23 cellular contexts compared by ENCODE assay signal in the genomic region with DNA sequence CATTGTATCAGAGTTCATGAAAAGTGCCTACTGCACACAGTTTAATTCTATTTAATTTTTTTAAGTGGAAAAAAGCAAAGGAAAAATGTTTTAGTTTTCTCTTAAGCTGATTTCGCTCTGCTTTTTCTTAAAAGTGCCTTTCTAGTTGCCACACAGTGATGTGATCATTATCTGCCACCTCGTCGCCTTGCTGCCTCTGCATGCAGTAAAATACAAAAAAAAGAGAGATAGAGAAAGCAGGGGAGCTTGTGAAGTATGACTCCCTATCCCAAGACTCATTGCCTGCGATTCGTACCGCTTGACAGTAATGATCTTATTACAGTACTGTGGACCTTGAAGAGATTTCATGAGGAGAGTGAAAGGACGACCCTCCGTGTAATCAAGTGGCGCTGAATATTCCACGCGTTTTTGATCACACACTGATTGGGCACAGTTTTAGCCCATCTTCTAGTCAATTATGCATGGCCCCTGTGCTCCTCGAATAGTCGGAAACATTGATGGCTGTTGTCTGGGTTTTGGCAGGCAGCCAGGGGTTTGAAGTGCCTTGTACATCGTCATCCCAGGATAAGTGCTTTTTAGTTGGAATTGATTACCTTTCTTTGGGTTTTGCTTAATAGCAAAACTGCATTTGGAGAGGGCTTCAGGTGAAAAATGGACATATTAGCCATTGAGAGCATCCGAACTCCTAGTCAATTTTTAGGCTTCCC.
DNase-seq lines count a peak whose midpoint lies in the region; ATAC-seq, FAIRE-seq and TF ChIP-seq lines count a peak whose summit lies in the region.
"Had no signal": no experiment of that assay in that cellular context is flagged by ENCODE, and none has a peak within 500 bp of the region (broad histone marks: within the 10 kb centered on the region; RNA-seq: fewer than 3 reads in every experiment).

No MANE protein-coding gene starts in this region.

- in situ Hi-C loops in K562 (cut with MboI) = no loop called here

- POLR2A ChIA-PET in HEK293 (lab: Yijun Ruan, JAX) (no interaction called here), K562 (lab: Yijun Ruan, JAX) (interaction anchor here (0.5 kb wide), 1 partner anchor 220 kb away, joined by 3 read pairs; no protein-coding TSS in a partner anchor)

- no peak overlapping the region for H3K4me2 ChIP-seq in K562 (ENCODE audit: insufficient read depth, low read length)

- no peaks in the 10 kb centered on the region for H3K36me3 Mint-ChIP-seq in activated CD4-positive, alpha-beta T cell treated with anti-CD3 and anti-CD28 coated beads, Interleukin-2, amount 10 ng/mL, durations not matched to agents 24 days and 14 days (ENCODE audit: low read depth)
- H3K36me3 Mint-ChIP-seq: activated naive CD8-positive, alpha-beta T cell treated with anti-CD3 and anti-CD28 coated beads, Interleukin-2, amount 10 ng/mL, durations not matched to agents 7 days and 5 days; CD4-positive, CD25-positive, alpha-beta regulatory T cell had no signal

- H3K9me3 ChIP-seq in HEK293 (ENCODE audit: control insufficient read depth, insufficient read depth, low read depth, low read length) (no peaks in the 10 kb centered on the region), K562 (replicated peaks; ENCODE audit: control insufficient read depth, insufficient read depth, low read depth, low read length) (no peaks in the 10 kb centered on the region)
- H3K9me3 ChIP-seq: esophagus muscularis mucosa, sigmoid colon, vagina had no signal

- no TSS peak for BruUV-seq in K562 (replicated peaks; lab: Mats Ljungman, UMichigan)

- H3K9me3 Mint-ChIP-seq in activated CD4-positive, alpha-beta T cell treated with anti-CD3 and anti-CD28 coated beads, Interleukin-2, amount 10 ng/mL, durations not matched to agents 24 days and 14 days = no peaks in the 10 kb centered on the region
- H3K9me3 Mint-ChIP-seq: activated naive CD8-positive, alpha-beta T cell treated with anti-CD3 and anti-CD28 coated beads, Interleukin-2, amount 10 ng/mL, durations not matched to agents 7 days and 5 days; activated T-helper 17 cell treated with anti-CD3 and anti-CD28 coated beads, Interleukin-2, amount 50 U/mL, for 72 hours had no signal

- peaks cover 4% of the 10 kb centered on the region for H3K27me3 Mint-ChIP-seq in activated CD4-positive, alpha-beta T cell treated with anti-CD3 and anti-CD28 coated beads, Interleukin-2, amount 10 ng/mL, durations not matched to agents 24 days and 14 days
- H3K27me3 Mint-ChIP-seq: activated naive CD8-positive, alpha-beta T cell treated with anti-CD3 and anti-CD28 coated beads, Interleukin-2, amount 10 ng/mL, durations not matched to agents 7 days and 5 days; CD4-positive, CD25-positive, alpha-beta regulatory T cell; effector memory CD8-positive, alpha-beta T cell had no signal

- H3K4me1 ChIP-seq in HEK293 (ENCODE audit: control insufficient read depth, insufficient read depth, low read length) (no peaks in the 10 kb centered on the region), K562 (replicated peaks in 1 of 2; ENCODE audit: control insufficient read depth in 2 of 2, insufficient read depth in 2 of 2, low read length in 2 of 2) (no peaks in the 10 kb centered on the region)
- H3K4me1 ChIP-seq: esophagus muscularis mucosa, parathyroid adenoma, vagina had no signal

- no peaks in the 10 kb centered on the region for H3K79me2 ChIP-seq in K562 (ENCODE audit: control insufficient read depth, insufficient read depth, low read length)
- H3K79me2 ChIP-seq: parathyroid adenoma had no signal

- peak; percentile 43 for DNase-seq in Ammon's horn (ENCODE audit: low spot score)
- peak; percentile 54 for DNase-seq in NCI-H2107 (lab: John Stamatoyannopoulos, UW)
- DNase-seq in K562 (ENCODE audit: extremely low read depth in 1 of 4, low spot score in 3 of 4) = no peak
- no peak for DNase-seq in activated CD4-positive, alpha-beta T cell treated with anti-CD3 and anti-CD28 coated beads, Interleukin-2, amount 10 ng/mL, durations not matched to agents 24 days and 14 days
- DNase-seq: activated CD4-positive, alpha-beta T cell treated with anti-CD3 and anti-CD28 coated beads, Interleukin-2, amount 50 U/mL, for 1 hour; activated naive CD8-positive, alpha-beta T cell treated with anti-CD3 and anti-CD28 coated beads, Interleukin-2, amount 10 ng/mL, durations not matched to agents 7 days and 5 days; CD4-positive, CD25-positive, alpha-beta regulatory T cell; DMS53; effector memory CD8-positive, alpha-beta T cell; Karpas-422; NCI-H526; sigmoid colon; T-helper 17 cell had no signal

- H3K4me3 ChIP-seq in HEK293 (ENCODE audit: low read depth, low read length) (no peak overlapping the region), K562 (no peak overlapping the region)
- H3K4me3 ChIP-seq: esophagus muscularis mucosa, sigmoid colon, vagina had no signal

- H3K27me3 ChIP-seq in K562 (ENCODE audit: control insufficient read depth in 2 of 2, insufficient read depth in 2 of 2, low read length in 2 of 2) = no peaks in the 10 kb centered on the region
- H3K27me3 ChIP-seq: esophagus muscularis mucosa, sigmoid colon, vagina had no signal

- H4K20me1 ChIP-seq in K562 (replicated peaks; ENCODE audit: control insufficient read depth, insufficient read depth, low read length) = 0 out of 2 replicates have a peak, but pooled peaks cover 2% of the 10 kb centered on the region

- no peak overlapping the region for H2AFZ ChIP-seq in K562 (ENCODE audit: low read depth, low read length)
- H2AFZ ChIP-seq: parathyroid adenoma had no signal

- intact Hi-C loops in K562 (cut with micrococcal nuclease) = no loop called here
- intact Hi-C loops in activated CD4-positive, alpha-beta T cell treated with anti-CD3 and anti-CD28 coated beads, Interleukin-2, amount 10 ng/mL, durations not matched to agents 24 days and 14 days (cut with micrococcal nuclease) = no loop called here

- H3K36me3 ChIP-seq in HEK293 (ENCODE audit: control insufficient read depth in 2 of 2, insufficient read depth in 1 of 2, low read length in 2 of 2) (peaks cover 0 to 15% of the 10 kb centered on the region in 2 experiments; a peak in 1 of 3 replicates), K562 (ENCODE audit: control insufficient read depth, insufficient read depth, low read length) (no peaks in the 10 kb centered on the region; the same call in 2 of the 3 replicates)
- H3K36me3 ChIP-seq: vagina had no signal

- WGBS in K562 (ENCODE audit: insufficient coverage, low coverage, missing lambda C conversion rate) = 86% methylated on average over 15 of the region's 15 CpGs

- no peak for ATAC-seq in K562
- no peak for ATAC-seq in HG02763 (IDR thresholded peaks at IDR 0.05; ENCODE audit: unreplicated experiment)
- no peak for ATAC-seq in HG03342 (IDR thresholded peaks at IDR 0.05; ENCODE audit: unreplicated experiment)
- ATAC-seq in GM19463 (IDR thresholded peaks at IDR 0.05; ENCODE audit: unreplicated experiment) = no peak
- ATAC-seq: activated T-helper 17 cell treated with anti-CD3 and anti-CD28 coated beads, Interleukin-2, amount 50 U/mL, for 72 hours; effector memory CD8-positive, alpha-beta T cell; T-helper 17 cell had no signal

- CTCF ChIA-PET in HEK293 (lab: Yijun Ruan, JAX) = interaction anchor here (1.0 kb wide), 1 partner anchor 39 kb away, joined by 3 read pairs; no protein-coding TSS in a partner anchor
- CTCF ChIA-PET in K562 (lab: Yijun Ruan, JAX; ENCODE audit: low intra/inter-chr PET ratio) = no interaction called here

- no peak overlapping the region for H3K9ac ChIP-seq in K562 (ENCODE audit: insufficient read depth in 1 of 2, low read depth in 2 of 2, low read length in 2 of 2)
- H3K9ac ChIP-seq: parathyroid adenoma had no signal

- no peaks in the 10 kb centered on the region for H3K4me1 Mint-ChIP-seq in activated CD4-positive, alpha-beta T cell treated with anti-CD3 and anti-CD28 coated beads, Interleukin-2, amount 10 ng/mL, durations not matched to agents 24 days and 14 days
- H3K4me1 Mint-ChIP-seq: activated naive CD8-positive, alpha-beta T cell treated with anti-CD3 and anti-CD28 coated beads, Interleukin-2, amount 10 ng/mL, durations not matched to agents 7 days and 5 days; activated T-helper 17 cell treated with anti-CD3 and anti-CD28 coated beads, Interleukin-2, amount 50 U/mL, for 72 hours; CD4-positive, CD25-positive, alpha-beta regulatory T cell; T-helper 17 cell had no signal

- H3K27ac ChIP-seq in HEK293 (ENCODE audit: extremely low read depth, low read depth, low read length) = no peak overlapping the region
- H3K27ac ChIP-seq in K562 (ENCODE audit: extremely low read depth, low read depth, low read length) = no peak overlapping the region
- H3K27ac ChIP-seq: esophagus muscularis mucosa, parathyroid adenoma, sigmoid colon, vagina had no signal

- TF ChIP-seq CTCF in HEK293 (tag by site-specific recombination; IDR thresholded peaks at IDR 0.05) (no peak), K562 (IDR thresholded peaks at IDR 0.05 in 2 of 3, conservative IDR thresholded peaks at IDR 0.05 in 1 of 3; ENCODE audit: insufficient read depth in 2 of 3, low read depth in 1 of 3, low read length in 3 of 3) (no peak)

- FAIRE-seq in K562 (lab: Jason Lieb, UNC) = no peak

- no peak overlapping the region for H3K4me3 Mint-ChIP-seq in activated CD4-positive, alpha-beta T cell treated with anti-CD3 and anti-CD28 coated beads, Interleukin-2, amount 10 ng/mL, durations not matched to agents 24 days and 14 days
- H3K4me3 Mint-ChIP-seq: activated naive CD8-positive, alpha-beta T cell treated with anti-CD3 and anti-CD28 coated beads, Interleukin-2, amount 10 ng/mL, durations not matched to agents 7 days and 5 days; activated T-helper 17 cell treated with anti-CD3 and anti-CD28 coated beads, Interleukin-2, amount 50 U/mL, for 72 hours; CD4-positive, CD25-positive, alpha-beta regulatory T cell; effector memory CD8-positive, alpha-beta T cell; mesothelial cell of epicardium; T-helper 17 cell had no signal

- no peak for TF ChIP-seq RAD21 in K562 (CRISPR knock-in tag; conservative IDR thresholded peaks at IDR 0.05 in 1 of 2, IDR thresholded peaks at IDR 0.05 in 1 of 2)

- no peaks in the 10 kb centered on the region for H3K9me1 ChIP-seq in K562 (ENCODE audit: control insufficient read depth, insufficient read depth, low read length)

- TF ChIP-seq EP300 in K562 (IDR thresholded peaks at IDR 0.05; ENCODE audit: low read length) = no peak

- H3K27ac Mint-ChIP-seq in activated CD4-positive, alpha-beta T cell treated with anti-CD3 and anti-CD28 coated beads, Interleukin-2, amount 10 ng/mL, durations not matched to agents 24 days and 14 days = no peak overlapping the region
- H3K27ac Mint-ChIP-seq: activated naive CD8-positive, alpha-beta T cell treated with anti-CD3 and anti-CD28 coated beads, Interleukin-2, amount 10 ng/mL, durations not matched to agents 7 days and 5 days; activated T-helper 17 cell treated with anti-CD3 and anti-CD28 coated beads, Interleukin-2, amount 50 U/mL, for 72 hours; CD4-positive, CD25-positive, alpha-beta regulatory T cell; effector memory CD8-positive, alpha-beta T cell; mesothelial cell of epicardium; nephron; T-helper 17 cell had no signal

- TF ChIP-seq POLR2A in K562 (conservative IDR thresholded peaks at IDR 0.05) = no peak

TF ChIP-seq in HEK293, 187 proteins besides CTCF, POLR2A, EP300 and RAD21 (continues in another document):
- TF ChIP-seq ZNF660 (tag by site-specific recombination; IDR thresholded peaks at IDR 0.05) = 0 out of 2 replicates have a peak, but pooled peaks have one; percentile 35

TF ChIP-seq in K562, 482 proteins besides CTCF, POLR2A, EP300 and RAD21 (continues in another document):
- TF ChIP-seq NFIC (IDR thresholded peaks at IDR 0.05) (peak; percentile 65), ZFP1 (CRISPR knock-in tag; IDR thresholded peaks at IDR 0.05) (no peak), IFI16 (CRISPR knock-in tag; IDR thresholded peaks at IDR 0.05) (no peak)

Comparison
In these comparisons a context has a peak if more than half of its experiments do, and no peak if none do; other contexts are left out.
1. DNase-seq: peak in Ammon's horn (single experiment) and NCI-H2107 (single experiment); none in K562 (0 of 4) and activated CD4-positive, alpha-beta T cell treated with anti-CD3 and anti-CD28 coated beads, Interleukin-2, amount 10 ng/mL, durations not matched to agents 24 days and 14 days (single experiment).